16 cellular contexts compared by ENCODE assay signal in the genomic region with DNA sequence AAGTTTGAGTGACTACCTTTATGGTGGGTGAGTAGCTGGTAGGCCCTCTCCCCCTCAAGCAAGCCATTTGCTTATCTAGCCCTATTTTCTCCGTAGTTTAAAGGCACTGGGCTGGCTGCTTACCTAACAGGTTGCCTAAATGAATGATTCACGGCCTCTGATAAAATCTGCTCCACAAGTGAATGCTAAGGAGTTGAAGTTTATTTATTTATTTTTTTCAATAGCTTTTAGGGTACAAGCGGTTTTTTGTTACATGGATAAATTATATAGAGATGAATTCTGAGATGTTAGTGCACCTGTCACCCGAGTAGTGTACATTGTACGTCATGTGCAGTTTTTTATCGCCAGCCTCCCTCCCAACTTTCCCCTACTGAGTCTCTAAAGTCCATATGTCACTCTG.
"Had no signal": no experiment of that assay in that cellular context is flagged by ENCODE, and none has a peak within 500 bp of the region (broad histone marks: within the 10 kb centered on the region; RNA-seq: fewer than 3 reads in every experiment).

No MANE protein-coding gene starts in this region.

- H3K9me3 ChIP-seq: heart right ventricle, right lobe of liver, suprapubic skin, transverse colon had no signal

- H3K4me3 ChIP-seq: heart right ventricle, right lobe of liver, skin epidermis, suprapubic skin, transverse colon had no signal

- H3K27me3 ChIP-seq: heart right ventricle, suprapubic skin, transverse colon had no signal

- DNase-seq: activated CD4-positive, alpha-beta T cell treated with anti-CD3 and anti-CD28 coated beads for 48 hours; activated naive CD8-positive, alpha-beta T cell treated with anti-CD3 and anti-CD28 coated beads, Interleukin-2, amount 10 ng/mL, durations not matched to agents 7 days and 5 days; activated T-cell treated with anti-CD3 and anti-CD28 coated beads, Interleukin-2, amount 50 U/mL, for 1 hour; cortex of kidney; foreskin fibroblast; heart right ventricle; islet precursor cell; left cardiac atrium; occipital lobe; right lobe of liver; stimulated activated CD4-positive, alpha-beta T cell treated with anti-CD3 and anti-CD28 coated beads, Interleukin-1b, Interleukin-23, amount 100 ng/mL, for 48 hours; stimulated activated naive CD8-positive, alpha-beta T cell treated with anti-CD3 and anti-CD28 coated beads, Interleukin-15, amount 100 ng/mL, for 72 hours; transverse colon had no signal

- H3K4me3 Mint-ChIP-seq: T-helper 1 cell treated with Interleukin-12 subunit alpha and Interleukin-12 subunit beta and Interleukin-4 antibody, amounts not matched to agents 30 μg/mL and 1 μg/mL, for 36 hours had no signal

- H3K27ac ChIP-seq: heart right ventricle, right lobe of liver, suprapubic skin, transverse colon had no signal

- H3K4me1 ChIP-seq: right lobe of liver had no signal

- H3K9me3 Mint-ChIP-seq: activated naive CD8-positive, alpha-beta T cell treated with anti-CD3 and anti-CD28 coated beads, Interleukin-2, amount 10 ng/mL, durations not matched to agents 7 days and 5 days; stimulated activated naive CD8-positive, alpha-beta T cell treated with anti-CD3 and anti-CD28 coated beads, Interleukin-15, amount 100 ng/mL, for 72 hours; T-helper 1 cell treated with Interleukin-12 subunit alpha and Interleukin-12 subunit beta and Interleukin-4 antibody, amounts not matched to agents 30 μg/mL and 1 μg/mL, for 36 hours had no signal

- H3K27me3 Mint-ChIP-seq: activated naive CD8-positive, alpha-beta T cell treated with anti-CD3 and anti-CD28 coated beads, Interleukin-2, amount 10 ng/mL, durations not matched to agents 7 days and 5 days; stimulated activated naive CD8-positive, alpha-beta T cell treated with anti-CD3 and anti-CD28 coated beads, Interleukin-15, amount 100 ng/mL, for 72 hours had no signal
